ENCODE assay signal across 8 cellular contexts in genomic region chr6:5205035-5205469, GRCh38. TPM values are rescaled to one million over a fixed set of nuclear protein-coding genes. Genes with fewer than 3 reads are reported as not detected.
DNase-seq lines count a peak whose midpoint lies in the region; ATAC-seq and TF ChIP-seq lines count a peak whose summit lies in the region.

No MANE protein-coding gene starts in this region.

- in situ Hi-C loops in HAP-1 (cut with MboI; ENCODE audit: low sequenced_read_pairs), result no loop called here

- DNase-seq in HAP-1 (ENCODE audit: low spot score in 2 of 2) (peak; percentile 58 to 68), dorsolateral prefrontal cortex (no peak), lower lobe of right lung (no peak), superior temporal gyrus (ENCODE audit: extremely low spot score) (peak; percentile 50), dedifferentiated amniotic fluid mesenchymal stem cell (ENCODE audit: extremely low spot score) (no peak)
- no peak for DNase-seq in activated CD4-positive, alpha-beta T cell treated with anti-CD3 and anti-CD28 coated beads for 4 hours
- no peak for DNase-seq in stimulated activated CD4-positive, alpha-beta T cell treated with anti-CD3 and anti-CD28 coated beads, Interleukin-4, amount 100 ng/mL, for 24 hours
- DNase-seq in T-helper 2 cell treated with Interferon-gamma antibody and Interleukin-4, amounts not matched to agents 5 μg/mL and 100 μg/mL, for 36 hours (ENCODE audit: low spot score), result no peak

- no peak for ATAC-seq in lower lobe of right lung

- H3K4me3 ChIP-seq in HAP-1 (no peak overlapping the region), dorsolateral prefrontal cortex (peak overlapping the region in 3 of 59 donors; percentile 8 to 30 (median 20)), lower lobe of right lung (no peak overlapping the region)

- no peak overlapping the region for H3K4me3 Mint-ChIP-seq in T-helper 2 cell treated with Interferon-gamma antibody and Interleukin-4, amounts not matched to agents 5 μg/mL and 100 μg/mL, for 36 hours

- H3K27me3 ChIP-seq in HAP-1 (ENCODE audit: low read depth) (no peaks in the 10 kb centered on the region), dorsolateral prefrontal cortex (no peaks in the 10 kb centered on the region), lower lobe of right lung (ENCODE audit: low read depth) (no peaks in the 10 kb centered on the region)

- TF ChIP-seq CTCF in dorsolateral prefrontal cortex (IDR thresholded peaks at IDR 0.05 in 54 of 56, conservative IDR thresholded peaks at IDR 0.05 in 2 of 56; ENCODE audit: low read depth in 1 of 56, partially characterized antibody in 56 of 56) (no peak), lower lobe of right lung (IDR thresholded peaks at IDR 0.05) (no peak)

- H3K9me3 Mint-ChIP-seq in T-helper 2 cell treated with Interferon-gamma antibody and Interleukin-4, amounts not matched to agents 5 μg/mL and 100 μg/mL, for 36 hours, result no peaks in the 10 kb centered on the region

- peaks cover 22% of the 10 kb centered on the region for H3K4me1 ChIP-seq in HAP-1
- peaks cover 26% of the 10 kb centered on the region for H3K4me1 ChIP-seq in lower lobe of right lung

- no peaks in the 10 kb centered on the region for H3K4me1 Mint-ChIP-seq in T-helper 2 cell treated with Interferon-gamma antibody and Interleukin-4, amounts not matched to agents 5 μg/mL and 100 μg/mL, for 36 hours (ENCODE audit: low read depth)

- no peak overlapping the region for H3K27ac Mint-ChIP-seq in T-helper 2 cell treated with Interferon-gamma antibody and Interleukin-4, amounts not matched to agents 5 μg/mL and 100 μg/mL, for 36 hours

- H3K36me3 ChIP-seq in HAP-1 (replicated peaks) (peaks cover 3% of the 10 kb centered on the region; the same call in 1 of the 2 replicates), lower lobe of right lung (no peaks in the 10 kb centered on the region)

- no peaks in the 10 kb centered on the region for H3K36me3 Mint-ChIP-seq in T-helper 2 cell treated with Interferon-gamma antibody and Interleukin-4, amounts not matched to agents 5 μg/mL and 100 μg/mL, for 36 hours (ENCODE audit: low read depth)

- H3K27ac ChIP-seq in dorsolateral prefrontal cortex (peak overlapping the region; percentile 63 to 99 (median 96)), lower lobe of right lung (peak overlapping the region; percentile 42)

- no peaks in the 10 kb centered on the region for H3K27me3 Mint-ChIP-seq in T-helper 2 cell treated with Interferon-gamma antibody and Interleukin-4, amounts not matched to agents 5 μg/mL and 100 μg/mL, for 36 hours (ENCODE audit: low read depth)

- intact Hi-C loops in dorsolateral prefrontal cortex (cut with DNase I), result loop anchor here (2.0 to 10.0 kb wide), 2 partner anchors 50 to 62 kb away; no protein-coding TSS in a partner anchor
- intact Hi-C loops in lower lobe of right lung (cut with DNase I), result no loop called here

- H3K9me3 ChIP-seq in HAP-1, result no peaks in the 10 kb centered on the region
- no peaks in the 10 kb centered on the region for H3K9me3 ChIP-seq in lower lobe of right lung

RNA-seq across cellular contexts. Expression of gene LYRM4, which starts 55.7 kb away (rescaled TPM):
- 10 to 100 TPM; 23.8 to 53.4 (median 36.9) TPM for total RNA-seq in dorsolateral prefrontal cortex
- 22.4 TPM for total RNA-seq in lower lobe of right lung

RNA-seq across cellular contexts. Expression of gene FARS2, which starts 56.3 kb away (rescaled TPM):
- total RNA-seq in dorsolateral prefrontal cortex (10 to 100 TPM; 16.9 to 38.4 (median 25.4) TPM), lower lobe of right lung (17.0 TPM)

Comparison
In these comparisons a context has a peak if more than half of its experiments do, and no peak if none do; other contexts are left out.
1. DNase-seq: peak in HAP-1 (2 of 2) and superior temporal gyrus (single experiment); none in dorsolateral prefrontal cortex (0 of 10), lower lobe of right lung (single experiment), dedifferentiated amniotic fluid mesenchymal stem cell (single experiment), activated CD4-positive, alpha-beta T cell treated with anti-CD3 and anti-CD28 coated beads for 4 hours (0 of 2), stimulated activated CD4-positive, alpha-beta T cell treated with anti-CD3 and anti-CD28 coated beads, Interleukin-4, amount 100 ng/mL, for 24 hours (single experiment) and T-helper 2 cell treated with Interferon-gamma antibody and Interleukin-4, amounts not matched to agents 5 μg/mL and 100 μg/mL, for 36 hours (single experiment).